20 cellular contexts compared by ENCODE assay signal in the genomic region with DNA sequence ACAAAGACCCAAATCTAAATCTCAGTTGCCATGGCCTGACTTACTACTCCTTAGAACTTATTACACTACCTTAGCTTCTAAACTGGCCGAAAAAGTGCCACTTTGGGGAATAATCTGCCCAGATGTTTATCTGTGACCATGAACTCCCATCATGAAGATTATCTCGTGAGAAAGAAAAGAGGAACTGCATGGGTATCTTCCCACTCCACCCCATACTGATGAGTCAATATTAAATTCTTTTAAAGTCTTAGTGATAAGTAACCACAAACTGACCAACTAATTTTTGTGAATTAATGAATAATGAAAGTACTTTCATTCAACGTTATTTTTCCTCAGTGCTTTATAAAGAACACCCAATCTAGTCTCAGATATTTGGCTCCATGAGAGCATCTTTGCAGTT.
"Had no signal": no experiment of that assay in that cellular context is flagged by ENCODE, and none has a peak within 500 bp of the region (broad histone marks: within the 10 kb centered on the region; RNA-seq: fewer than 3 reads in every experiment).

No MANE protein-coding gene starts in this region.

- H3K36me3 Mint-ChIP-seq: natural killer cell had no signal

- H3K4me3 ChIP-seq: lower lobe of right lung, sigmoid colon, spleen, thyroid gland had no signal

- H3K9me3 Mint-ChIP-seq: activated CD8-positive, alpha-beta T cell treated with anti-CD3 and anti-CD28 coated beads for 36 hours; activated T-helper 2 cell treated with anti-CD3 and anti-CD28 coated beads, Interferon-gamma antibody, Interleukin-2, Interleukin-4, amounts not matched to agents 10 μg/mL and 5 μg/mL and 100 μg/mL, durations not matched to agents 14 hours and 24 hours and 36 hours had no signal

- H3K27me3 Mint-ChIP-seq: activated CD8-positive, alpha-beta T cell treated with anti-CD3 and anti-CD28 coated beads for 36 hours had no signal

- H3K4me3 Mint-ChIP-seq: activated CD4-positive, alpha-beta T cell treated with anti-CD3 and anti-CD28 coated beads, Interleukin-2, amount 10 ng/mL, durations not matched to agents 24 days and 14 days; activated CD8-positive, alpha-beta T cell treated with anti-CD3 and anti-CD28 coated beads for 36 hours; natural killer cell had no signal

- H3K9me3 ChIP-seq: lower lobe of right lung, neutrophil, sigmoid colon, thyroid gland had no signal

- DNase-seq: activated CD4-positive, alpha-beta T cell treated with anti-CD3 and anti-CD28 coated beads, Interleukin-2, amount 10 ng/mL, durations not matched to agents 24 days and 14 days; activated CD8-positive, alpha-beta T cell treated with anti-CD3 and anti-CD28 coated beads for 36 hours; activated naive CD4-positive, alpha-beta T cell treated with Interleukin-2 at 50 U/mL for 16 hours; activated T-cell treated with anti-CD3 and anti-CD28 coated beads, Interleukin-2, amount 50 U/mL, for 1 hour; anterior cingulate cortex; brain microvascular endothelial cell; central memory CD4-positive, alpha-beta T cell; foreskin keratinocyte; hypothalamus; islet precursor cell; lower lobe of right lung; natural killer cell; sigmoid colon; spleen; stimulated activated CD4-positive, alpha-beta T cell treated with anti-CD3 and anti-CD28 coated beads, Interleukin-4, amount 100 ng/mL, for 4 hours; stimulated activated naive CD4-positive, alpha-beta T cell; thyroid gland had no signal

- H3K4me1 Mint-ChIP-seq: activated CD4-positive, alpha-beta T cell treated with anti-CD3 and anti-CD28 coated beads, Interleukin-2, amount 10 ng/mL, durations not matched to agents 24 days and 14 days; natural killer cell had no signal

- ATAC-seq: activated CD8-positive, alpha-beta T cell treated with anti-CD3 and anti-CD28 coated beads for 36 hours; foreskin keratinocyte; lower lobe of right lung; natural killer cell had no signal

- H3K27ac Mint-ChIP-seq: activated CD4-positive, alpha-beta T cell treated with anti-CD3 and anti-CD28 coated beads, Interleukin-2, amount 10 ng/mL, durations not matched to agents 24 days and 14 days; activated CD8-positive, alpha-beta T cell treated with anti-CD3 and anti-CD28 coated beads for 36 hours; activated T-helper 2 cell treated with anti-CD3 and anti-CD28 coated beads, Interferon-gamma antibody, Interleukin-2, Interleukin-4, amounts not matched to agents 10 μg/mL and 5 μg/mL and 100 μg/mL, durations not matched to agents 14 hours and 24 hours and 36 hours; natural killer cell had no signal

- H3K27me3 ChIP-seq: brain microvascular endothelial cell, foreskin keratinocyte, neutrophil, sigmoid colon, spleen, thyroid gland had no signal

- H3K27ac ChIP-seq: brain microvascular endothelial cell, foreskin keratinocyte, lower lobe of right lung, neutrophil, parathyroid adenoma, sigmoid colon, spleen, thyroid gland had no signal
